ENCODE assay signal across 8 cellular contexts in genomic region chr2:38581193-38582147, GRCh38. TPM values are rescaled to one million over a fixed set of nuclear protein-coding genes. Genes with fewer than 3 reads are reported as not detected.
DNase-seq lines count a peak whose midpoint lies in the region; ATAC-seq and TF ChIP-seq lines count a peak whose summit lies in the region.

No MANE protein-coding gene starts in this region.

- no peak overlapping the region for H3K4me3 ChIP-seq in BJ (ENCODE audit: low read depth, low read length)
- no peak overlapping the region for H3K4me3 ChIP-seq in lower lobe of right lung
- H3K4me3 ChIP-seq in tibial nerve: no peak overlapping the region

- H3K36me3 ChIP-seq in BJ (ENCODE audit: control insufficient read depth, insufficient read depth, low read length) (peaks cover 5% of the 10 kb centered on the region), lower lobe of right lung (peaks cover 67% of the 10 kb centered on the region), tibial nerve (peaks cover 0 to 30% (median 0%) of the 10 kb centered on the region in 3 donors)

- WGBS in tibial nerve, 2 donors: 45 to 47% methylated on average over 9 of the region's 9 CpGs

- DNase-seq in BJ (ENCODE audit: low read depth) (no peak), NCI-H146 treated with DMSO at 0.1 percent for 48 hours (lab: John Stamatoyannopoulos, UW; ENCODE audit: unreplicated experiment) (peak; percentile 38), SW480 (ENCODE audit: low spot score) (peak; percentile 83), dermis blood vessel endothelial cell (peak; percentile 88), lower lobe of right lung (peak; percentile 60), tibial nerve (ENCODE audit: low spot score in 2 of 2) (peak in 1 of 2 donors; percentile 52)

- ATAC-seq in GM18868 (IDR thresholded peaks at IDR 0.05; ENCODE audit: unreplicated experiment): peak; percentile 59
- ATAC-seq in lower lobe of right lung: peak; percentile 90 to 91
- no peak for ATAC-seq in GM21825 (IDR thresholded peaks at IDR 0.05; ENCODE audit: unreplicated experiment)

- no peaks in the 10 kb centered on the region for H3K27me3 ChIP-seq in BJ (ENCODE audit: control insufficient read depth, insufficient read depth, low read length)
- H3K27me3 ChIP-seq in lower lobe of right lung (ENCODE audit: low read depth): no peaks in the 10 kb centered on the region
- H3K27me3 ChIP-seq in tibial nerve: no peaks in the 10 kb centered on the region

- intact Hi-C loops in lower lobe of right lung (cut with DNase I): loop anchor here (10.0 kb wide), 1 partner anchor 153 kb away; no protein-coding TSS in a partner anchor

- no peaks in the 10 kb centered on the region for H3K9me3 ChIP-seq in lower lobe of right lung
- H3K9me3 ChIP-seq in tibial nerve: no peaks in the 10 kb centered on the region

- POLR2A ChIA-PET in BJ (lab: Charles Lee): interaction anchor here (1.3 kb wide), 1 partner anchor 170 kb away, joined by 6 read pairs; the partner anchor contains the start of gene SRSF7

- TF ChIP-seq CTCF in BJ (IDR thresholded peaks at IDR 0.05; ENCODE audit: insufficient read depth, low read depth, low read length): peak; percentile 56
- peak; percentile 62 for TF ChIP-seq CTCF in lower lobe of right lung (IDR thresholded peaks at IDR 0.05)
- peak; percentile 43 to 82 (median 65) for TF ChIP-seq CTCF in tibial nerve (IDR thresholded peaks at IDR 0.05)

- CTCF ChIA-PET in BJ (lab: Yijun Ruan, JAX): interaction anchor here (0.6 to 4.8 kb wide), 33 partner anchors 9 to 266 kb away, joined by 3 to 63 read pairs (median 5); partner anchors contain the start of genes HNRNPLL and SRSF7

- TF ChIP-seq EP300 in tibial nerve (IDR thresholded peaks at IDR 0.05): peak in 1 of 2 donors; percentile 29

- H3K27ac ChIP-seq in lower lobe of right lung (no peak overlapping the region), tibial nerve (peak overlapping the region in 1 of 4 donors; percentile 17)

- H3K4me1 ChIP-seq in lower lobe of right lung (peaks cover 7% of the 10 kb centered on the region), tibial nerve (peaks cover 0 to 29% (median 5%) of the 10 kb centered on the region in 4 donors)

- no peak for TF ChIP-seq POLR2A in tibial nerve (IDR thresholded peaks at IDR 0.05)

RNA-seq across cellular contexts. Expression of gene HNRNPLL, which starts 21.3 kb away (rescaled TPM):
- 26.6 and 49.7 TPM in 2 replicates for polyA plus RNA-seq in BJ (2011; rRNA removed)
- 20.3 and 21.0 TPM in 2 replicates for polyA minus RNA-seq in BJ (2011; rRNA and poly(A)+ RNA removed)
- 51.1 and 52.8 TPM in 2 replicates for total RNA-seq in dermis blood vessel endothelial cell
- 38.8 TPM for total RNA-seq in lower lobe of right lung
- total RNA-seq in tibial nerve: 10 to 100 TPM; 49.5 to 62.5 (median 53.5) TPM
